ENCODE assay signal across 1 cellular context in the genomic region with DNA sequence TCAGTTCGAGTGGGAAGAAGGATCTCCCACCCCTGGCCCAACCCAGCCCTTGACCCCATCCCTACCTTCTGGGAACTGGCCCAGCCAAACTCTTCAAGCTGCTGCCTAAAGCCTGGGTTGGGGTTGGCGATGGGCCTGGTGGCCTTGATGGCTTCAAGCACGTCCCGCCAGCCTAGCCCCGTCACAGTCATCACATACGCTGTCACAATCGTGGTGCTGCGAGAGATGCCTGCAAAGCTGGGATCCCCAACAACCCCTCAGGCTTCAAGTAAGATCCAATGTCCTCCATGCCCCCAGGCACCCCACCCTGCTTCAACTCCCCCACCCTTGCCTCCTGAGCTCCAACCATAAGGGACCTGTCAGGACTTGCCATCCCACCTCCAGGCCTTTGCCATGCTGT.
TF ChIP-seq lines count a peak whose summit lies in the region.

No MANE protein-coding gene starts in this region.

TF ChIP-seq in H1, 55 proteins besides CTCF, POLR2A, EP300 and RAD21:
- TF ChIP-seq SP1 (IDR thresholded peaks at IDR 0.05; ENCODE audit: low read depth, low read length) (no peak), CHD2 (IDR thresholded peaks at IDR 0.05; ENCODE audit: low read length) (no peak), POU5F1 (IDR thresholded peaks at IDR 0.05; ENCODE audit: low read depth, low read length) (no peak), KDM5A (IDR thresholded peaks at IDR 0.05; ENCODE audit: low read length) (no peak), TBP (IDR thresholded peaks at IDR 0.05; ENCODE audit: low read depth, low read length) (no peak), EZH2 (IDR thresholded peaks at IDR 0.05; ENCODE audit: low read depth, low read length, severe bottlenecking) (no peak), SRF (IDR thresholded peaks at IDR 0.05; ENCODE audit: low read depth, low read length) (no peak), GABPA (IDR thresholded peaks at IDR 0.05; ENCODE audit: borderline replicate concordance, insufficient read depth, low read length) (no peak)
